In the genomic region with DNA sequence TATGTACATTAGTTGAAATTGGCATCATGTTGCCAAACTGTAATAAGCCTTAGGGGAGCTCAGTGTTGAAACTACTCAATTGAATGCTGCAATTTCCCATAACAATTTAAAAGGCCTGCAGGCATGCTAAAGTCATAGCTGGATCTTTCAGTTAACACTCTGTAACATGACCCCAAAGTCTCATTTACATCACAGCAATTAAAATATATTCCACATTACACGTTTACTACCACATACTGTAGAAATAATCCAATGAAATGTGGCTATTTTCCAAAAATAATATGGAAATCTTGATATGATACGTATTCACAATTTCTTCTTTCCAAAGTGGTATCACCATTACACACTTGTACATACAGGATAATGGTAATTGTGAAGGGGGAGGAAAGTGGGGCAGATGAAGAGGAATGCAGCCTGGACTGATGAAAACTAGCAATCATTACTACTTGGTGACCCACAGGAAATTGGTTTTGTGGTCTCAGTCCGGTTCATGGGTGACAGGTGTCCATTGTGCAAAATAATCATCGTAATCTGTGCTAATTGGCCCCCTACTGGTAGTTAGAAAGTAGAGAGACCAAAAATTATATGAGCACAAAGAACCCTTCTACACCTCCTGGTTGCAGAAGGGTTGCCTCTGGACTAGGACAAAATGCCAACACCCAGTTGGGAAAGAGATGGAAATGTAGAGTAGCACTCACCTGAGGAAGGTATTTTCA, we compare ENCODE assay signal across 14 cellular contexts.
A peak's percentile ranks its signal among the peaks of the same experiment; 100 is the strongest.
DNase-seq lines count a peak whose midpoint lies in the region; ATAC-seq and TF ChIP-seq lines count a peak whose summit lies in the region.
"Had no signal": no experiment of that assay in that cellular context is flagged by ENCODE, and none has a peak within 500 bp of the region (broad histone marks: within the 10 kb centered on the region; RNA-seq: fewer than 3 reads in every experiment).

No MANE protein-coding gene starts in this region.

- H2AK5ac ChIP-seq in trophoblast cell (ENCODE audit: low read length) = no peak overlapping the region

- H3K27me3 ChIP-seq in trophoblast cell (ENCODE audit: insufficient read depth, low read length) = no peaks in the 10 kb centered on the region
- H3K27me3 ChIP-seq in body of pancreas = no peaks in the 10 kb centered on the region

- intact Hi-C loops in body of pancreas (cut with DNase I) = no loop called here

- in situ Hi-C loops in astrocyte of the spinal cord (cut with HindIII; ENCODE audit: low sequenced_read_pairs) = no loop called here

- 100% methylated on average over 1 of the region's 4 CpGs for WGBS in trophoblast cell (ENCODE audit: extremely low coverage, insufficient coverage, insufficient read length)
- 62 to 74% methylated on average over 4 of the region's 4 CpGs for WGBS in body of pancreas, 2 donors

- H3K4me2 ChIP-seq in trophoblast cell (ENCODE audit: low read length) = no peak overlapping the region

- H3K14ac ChIP-seq in trophoblast cell (ENCODE audit: low read length) = no peak overlapping the region

- TF ChIP-seq CTCF in astrocyte of the spinal cord (IDR thresholded peaks at IDR 0.05; ENCODE audit: low read depth, low read length) (peak; percentile 27), body of pancreas (IDR thresholded peaks at IDR 0.05) (no peak)

- no peak for TF ChIP-seq POLR2A in body of pancreas (IDR thresholded peaks at IDR 0.05)

- no peak overlapping the region for H4K12ac ChIP-seq in trophoblast cell (ENCODE audit: low read depth, low read length)

- no peak overlapping the region for H2BK5ac ChIP-seq in trophoblast cell (ENCODE audit: low read depth, low read length, poor library complexity)

- no peaks in the 10 kb centered on the region for H3K79me1 ChIP-seq in trophoblast cell (ENCODE audit: low read length)

- H3K27ac ChIP-seq in trophoblast cell (ENCODE audit: low read depth, low read length) (no peak overlapping the region), body of pancreas (no peak overlapping the region), substantia nigra (ENCODE audit: low read depth, low read length, poor library complexity, severe bottlenecking) (no peak overlapping the region)
- H3K27ac ChIP-seq: lower lobe of right lung had no signal

- no peak overlapping the region for H3K9ac ChIP-seq in trophoblast cell (ENCODE audit: low read length)

- DNase-seq in NCI-H2107 (lab: John Stamatoyannopoulos, UW) (peak; percentile 45), astrocyte of the spinal cord (ENCODE audit: low read depth, low spot score) (peak; percentile 36), trophoblast cell (peak; percentile 7 to 29), DMS153 (lab: John Stamatoyannopoulos, UW) (no peak), body of pancreas (no peak), substantia nigra (lab: John Stamatoyannopoulos, UW) (no peak)
- DNase-seq: activated CD4-positive, alpha-beta T cell treated with anti-CD3 and anti-CD28 coated beads for 4 hours; activated naive CD4-positive, alpha-beta T cell treated with anti-CD3 and anti-CD28 coated beads, Interleukin-2, amount 10 ng/mL, durations not matched to agents 7 days and 5 days; lower lobe of right lung; RPMI8226; stimulated activated CD8-positive, alpha-beta memory T cell treated with anti-CD3 and anti-CD28 coated beads, Interleukin-4, amount 100 ng/mL, for 48 hours had no signal

- H3K18ac ChIP-seq in trophoblast cell (ENCODE audit: low read length) = no peak overlapping the region

- ATAC-seq in GM19035 (IDR thresholded peaks at IDR 0.05; ENCODE audit: unreplicated experiment) (peak; percentile 48), body of pancreas (no peak), GM21825 (IDR thresholded peaks at IDR 0.05; ENCODE audit: unreplicated experiment) (no peak)
- ATAC-seq: K562 had no signal

- H3K36me3 ChIP-seq in trophoblast cell (ENCODE audit: control insufficient read depth in 1 of 2, insufficient read depth in 2 of 2, low read length in 2 of 2) = peaks cover 0 to 7% of the 10 kb centered on the region in 2 experiments
- no peaks in the 10 kb centered on the region for H3K36me3 ChIP-seq in body of pancreas (replicated peaks in 1 of 2; ENCODE audit: insufficient read depth in 1 of 2, low read depth in 2 of 2)
- H3K36me3 ChIP-seq: lower lobe of right lung had no signal

- H2BK12ac ChIP-seq in trophoblast cell (ENCODE audit: low read length) = no peak overlapping the region

- H3K79me2 ChIP-seq in trophoblast cell (ENCODE audit: control insufficient read depth, insufficient read depth, low read length, poor library complexity) = no peaks in the 10 kb centered on the region

- H3K9me3 ChIP-seq in trophoblast cell (ENCODE audit: insufficient read depth, low read depth, low read length) = peaks cover 3% of the 10 kb centered on the region
- no peaks in the 10 kb centered on the region for H3K9me3 ChIP-seq in body of pancreas
- H3K9me3 ChIP-seq: lower lobe of right lung had no signal

- H3K4me3 ChIP-seq in astrocyte of the spinal cord (ENCODE audit: low read depth, low read length) (no peak overlapping the region), trophoblast cell (ENCODE audit: low read depth, low read length) (no peak overlapping the region), body of pancreas (no peak overlapping the region)
- H3K4me3 ChIP-seq: K562, lower lobe of right lung had no signal

- H3K4me1 ChIP-seq in trophoblast cell (ENCODE audit: control insufficient read depth in 1 of 2, insufficient read depth in 2 of 2, low read length in 2 of 2) = peaks cover 0 to 4% of the 10 kb centered on the region in 2 experiments
- no peaks in the 10 kb centered on the region for H3K4me1 ChIP-seq in body of pancreas
- H3K4me1 ChIP-seq: lower lobe of right lung had no signal

- H2BK120ac ChIP-seq in trophoblast cell (ENCODE audit: insufficient read depth, low read length, poor library complexity) = no peak overlapping the region

- no peak overlapping the region for H4K91ac ChIP-seq in trophoblast cell (ENCODE audit: low read depth, low read length)

- no peak overlapping the region for H3K4ac ChIP-seq in trophoblast cell (ENCODE audit: low read depth, low read length)

- no peak overlapping the region for H4K8ac ChIP-seq in trophoblast cell (ENCODE audit: low read depth, low read length)

- no peak overlapping the region for H3K23ac ChIP-seq in trophoblast cell (ENCODE audit: low read length)

- H2AFZ ChIP-seq in trophoblast cell (ENCODE audit: insufficient read depth, low read length, poor library complexity) = no peak overlapping the region

Comparison
In these comparisons a context has a peak if more than half of its experiments do, and no peak if none do; other contexts are left out.
1. DNase-seq: peak in NCI-H2107 (single experiment), astrocyte of the spinal cord (single experiment) and trophoblast cell (2 of 2); none in DMS153 (single experiment), body of pancreas (0 of 4) and substantia nigra (0 of 49).